Comparison of ENCODE assay signal across 7 cellular contexts in genomic region chr3:55160241-55160877, GRCh38.
A peak's percentile ranks its signal among the peaks of the same experiment; 100 is the strongest.
DNase-seq lines count a peak whose midpoint lies in the region; ATAC-seq and TF ChIP-seq lines count a peak whose summit lies in the region.

No MANE protein-coding gene starts in this region.

- H3K4me3 ChIP-seq in Karpas-422 (ENCODE audit: low read length) (no peak overlapping the region), fibroblast of mammary gland (ENCODE audit: control insufficient read depth, low read depth, low read length) (no peak overlapping the region)

- no peaks in the 10 kb centered on the region for H3K27me3 Mint-ChIP-seq in stimulated activated memory B cell treated with anti-CD40 and anti-IgM and Interleukin-4, amounts not matched to agents 10 μg/mL and 1 μg/mL and 100 μg/mL, for 72 hours

- peaks cover 7% of the 10 kb centered on the region for H3K4me1 ChIP-seq in Karpas-422 (ENCODE audit: low read length)

- no peaks in the 10 kb centered on the region for H3K9me2 ChIP-seq in Karpas-422 (replicated peaks; ENCODE audit: insufficient read depth, low read length)

- no peaks in the 10 kb centered on the region for H4K20me1 ChIP-seq in Karpas-422 (ENCODE audit: insufficient read depth, low read depth, low read length)

- H3K9ac ChIP-seq in Karpas-422 (ENCODE audit: low read length), result no peak overlapping the region

- ATAC-seq in GM19467 (IDR thresholded peaks at IDR 0.05; ENCODE audit: unreplicated experiment), result peak; percentile 76
- ATAC-seq in stimulated activated memory B cell treated with anti-CD40 and anti-IgM and Interleukin-4, amounts not matched to agents 10 μg/mL and 1 μg/mL and 100 μg/mL, for 72 hours, result peak; percentile 31

- H3K4me3 Mint-ChIP-seq in stimulated activated memory B cell treated with anti-CD40 and anti-IgM and Interleukin-4, amounts not matched to agents 10 μg/mL and 1 μg/mL and 100 μg/mL, for 72 hours, result no peak overlapping the region

- H3K4me1 Mint-ChIP-seq in stimulated activated memory B cell treated with anti-CD40 and anti-IgM and Interleukin-4, amounts not matched to agents 10 μg/mL and 1 μg/mL and 100 μg/mL, for 72 hours, result no peaks in the 10 kb centered on the region

- TF ChIP-seq CTCF in fibroblast of mammary gland (conservative IDR thresholded peaks at IDR 0.05; ENCODE audit: control insufficient read depth, insufficient read depth, low read depth, low read length), result no peak

- H3K4me2 ChIP-seq in Karpas-422 (ENCODE audit: low read depth, low read length, poor library complexity, severe bottlenecking), result no peak overlapping the region

- no peaks in the 10 kb centered on the region for H3K9me3 ChIP-seq in Karpas-422 (ENCODE audit: low read length)

- H2AFZ ChIP-seq in Karpas-422 (ENCODE audit: low read length), result no peak overlapping the region

- H3K79me2 ChIP-seq in Karpas-422 (ENCODE audit: low read length), result no peaks in the 10 kb centered on the region

- no peak overlapping the region for H3K27ac Mint-ChIP-seq in stimulated activated memory B cell treated with anti-CD40 and anti-IgM and Interleukin-4, amounts not matched to agents 10 μg/mL and 1 μg/mL and 100 μg/mL, for 72 hours

- no peak overlapping the region for H3K27ac ChIP-seq in Karpas-422 (ENCODE audit: low read length)

- no peaks in the 10 kb centered on the region for H3K36me3 ChIP-seq in Karpas-422 (ENCODE audit: insufficient read depth, low read length)

- peaks cover 12% of the 10 kb centered on the region for H3K9me3 Mint-ChIP-seq in stimulated activated memory B cell treated with anti-CD40 and anti-IgM and Interleukin-4, amounts not matched to agents 10 μg/mL and 1 μg/mL and 100 μg/mL, for 72 hours

- no peaks in the 10 kb centered on the region for H3K36me3 Mint-ChIP-seq in stimulated activated memory B cell treated with anti-CD40 and anti-IgM and Interleukin-4, amounts not matched to agents 10 μg/mL and 1 μg/mL and 100 μg/mL, for 72 hours

- H3K27me3 ChIP-seq in Karpas-422 (ENCODE audit: low read length), result no peaks in the 10 kb centered on the region

- peak; percentile 46 for DNase-seq in Karpas-422
- DNase-seq in fibroblast of mammary gland (ENCODE audit: low read depth), result peak; percentile 100
- DNase-seq in HuH-7 (ENCODE audit: low spot score), result no peak
- DNase-seq in NCI-H2029 treated with DMSO at 0.1 percent for 48 hours (lab: John Stamatoyannopoulos, UW), result no peak
- DNase-seq in activated effector memory CD4-positive, alpha-beta T cell treated with anti-CD3 and anti-CD28 coated beads, Interleukin-2, amount 50 U/mL, for 16 hours, result no peak

Comparison
In these comparisons a context has a peak if more than half of its experiments do, and no peak if none do; other contexts are left out.
1. DNase-seq: peak in Karpas-422 (single experiment) and fibroblast of mammary gland (single experiment); none in HuH-7 (single experiment), NCI-H2029 treated with DMSO at 0.1 percent for 48 hours (single experiment) and activated effector memory CD4-positive, alpha-beta T cell treated with anti-CD3 and anti-CD28 coated beads, Interleukin-2, amount 50 U/mL, for 16 hours (single experiment).